ENCODE assay signal across 8 cellular contexts in the genomic region with DNA sequence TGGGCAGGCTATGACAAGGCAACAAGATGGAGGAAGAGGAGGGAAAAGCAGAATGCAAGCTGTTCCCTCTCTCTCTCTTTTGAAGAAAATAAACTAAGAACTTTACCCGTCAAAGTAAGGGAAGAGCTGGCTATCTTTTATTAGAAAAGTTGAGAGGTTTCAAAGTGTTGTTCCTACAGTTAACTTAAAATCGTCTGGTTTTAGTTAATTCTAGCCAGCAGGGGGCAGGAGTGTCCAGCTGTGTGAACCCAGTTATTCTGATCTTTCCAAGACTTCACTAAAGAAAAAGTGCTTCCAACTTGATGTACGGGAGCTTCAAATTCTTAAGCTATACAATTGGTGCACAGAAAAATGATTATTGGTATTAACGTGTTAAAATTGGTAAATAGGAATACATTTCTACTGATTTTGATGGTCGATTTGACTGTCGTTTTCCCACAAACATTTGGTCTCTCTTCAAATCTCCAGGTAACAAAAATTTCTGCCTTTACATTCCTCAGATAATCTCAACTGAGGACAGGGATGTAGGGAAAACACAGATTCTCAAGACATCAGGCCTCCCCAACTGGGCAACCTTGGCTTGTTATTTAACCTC. TPM values are rescaled to one million over a fixed set of nuclear protein-coding genes. Genes with fewer than 3 reads are reported as not detected.
DNase-seq lines count a peak whose midpoint lies in the region; ATAC-seq and TF ChIP-seq lines count a peak whose summit lies in the region.

No MANE protein-coding gene starts in this region.

- peaks cover 17% of the 10 kb centered on the region for H3K27me3 ChIP-seq in upper lobe of right lung

- no peak overlapping the region for H3K27ac ChIP-seq in upper lobe of right lung

- H3K9me3 Mint-ChIP-seq in naive thymus-derived CD8-positive, alpha-beta T cell = peaks cover 4 to 26% (median 18%) of the 10 kb centered on the region in 9 donors

- DNase-seq in AG04449 (ENCODE audit: low read depth, low spot score) (peak; percentile 21), GF-D8 (lab: John Stamatoyannopoulos, UW) (peak; percentile 8), NCI-H2029 (lab: John Stamatoyannopoulos, UW) (peak; percentile 36), epidermal melanocyte (ENCODE audit: insufficient read length, low spot score) (peak; percentile 50), upper lobe of right lung (no peak)
- DNase-seq in activated CD4-positive, alpha-beta T cell treated with anti-CD3 and anti-CD28 coated beads for 4 hours = peak; percentile 52 to 65
- DNase-seq in naive thymus-derived CD8-positive, alpha-beta T cell = peak; percentile 19 to 73 (median 45)

- H3K4me3 ChIP-seq in AG04449 (ENCODE audit: low read depth, low read length) (no peak overlapping the region), upper lobe of right lung (no peak overlapping the region)

- no peaks in the 10 kb centered on the region for H3K36me3 ChIP-seq in upper lobe of right lung

- peak in 1 of 2 donors; percentile 33 for ATAC-seq in naive thymus-derived CD8-positive, alpha-beta T cell
- ATAC-seq in upper lobe of right lung (peak; percentile 68), HG03108 (IDR thresholded peaks at IDR 0.05; ENCODE audit: unreplicated experiment) (no peak)

- intact Hi-C loops in upper lobe of right lung (cut with DNase I) = no loop called here

- POLR2A ChIA-PET in AG04449 (lab: Yijun Ruan, JAX) = no interaction called here
- POLR2A ChIA-PET in naive thymus-derived CD8-positive, alpha-beta T cell (lab: Charles Lee) = no interaction called here

- peaks cover 14% of the 10 kb centered on the region for H3K4me1 ChIP-seq in upper lobe of right lung

- no peak overlapping the region for H3K4me3 Mint-ChIP-seq in naive thymus-derived CD8-positive, alpha-beta T cell

- no peaks in the 10 kb centered on the region for H3K9me3 ChIP-seq in upper lobe of right lung

- TF ChIP-seq CTCF in AG04449 (IDR thresholded peaks at IDR 0.05; ENCODE audit: insufficient read depth, low read length, missing control alignments) (peak; percentile 26), upper lobe of right lung (IDR thresholded peaks at IDR 0.05) (peak; percentile 67)

- CTCF ChIA-PET in AG04449 (lab: Yijun Ruan, JAX) = interaction anchor here (0.6 to 8.1 kb wide), 57 partner anchors 8 to 634 kb away, joined by 3 to 229 read pairs (median 4); a partner anchor contains a TSS

- peaks cover 0 to 9% (median 0%) of the 10 kb centered on the region in 3 donors for H3K36me3 Mint-ChIP-seq in naive thymus-derived CD8-positive, alpha-beta T cell

- peaks cover 11 to 24% (median 17%) of the 10 kb centered on the region in 4 donors for H3K4me1 Mint-ChIP-seq in naive thymus-derived CD8-positive, alpha-beta T cell

- H3K27ac Mint-ChIP-seq in naive thymus-derived CD8-positive, alpha-beta T cell = no peak overlapping the region

- H3K27me3 Mint-ChIP-seq in naive thymus-derived CD8-positive, alpha-beta T cell = peaks cover 9 to 43% (median 15%) of the 10 kb centered on the region in 5 donors

RNA-seq across cellular contexts. Expression of a gene that starts 28.4 kb away (rescaled TPM):
- 10 to 100 TPM; 75.1 to 79.3 TPM for total RNA-seq in naive thymus-derived CD8-positive, alpha-beta T cell
- polyA plus RNA-seq in naive thymus-derived CD8-positive, alpha-beta T cell = 10 to 100 TPM; 11.3 to 18.5 (median 11.5) TPM
- total RNA-seq in upper lobe of right lung = 58.2 TPM
